In genomic region chr5:75574791-75575190, GRCh38 we compare ENCODE assay signal across 12 cellular contexts. TPM values are rescaled to one million over a fixed set of nuclear protein-coding genes. Genes with fewer than 3 reads are reported as not detected.
A peak's percentile ranks its signal among the peaks of the same experiment; 100 is the strongest.
DNase-seq lines count a peak whose midpoint lies in the region; ATAC-seq and TF ChIP-seq lines count a peak whose summit lies in the region.
"Had no signal": no experiment of that assay in that cellular context is flagged by ENCODE, and none has a peak within 500 bp of the region (broad histone marks: within the 10 kb centered on the region; RNA-seq: fewer than 3 reads in every experiment).

No MANE protein-coding gene starts in this region.

- no peak for ATAC-seq in left cardiac atrium
- peak; percentile 7 for ATAC-seq in HG02981 (IDR thresholded peaks at IDR 0.05; ENCODE audit: unreplicated experiment)
- no peak for ATAC-seq in aorta (ENCODE audit: low FRiP score)

- DNase-seq in cardiac muscle cell (ENCODE audit: low read depth in 1 of 2, low spot score in 1 of 2) (peak; percentile 14 to 42), left cardiac atrium (no peak), aorta (no peak), NCI-H2227 (lab: John Stamatoyannopoulos, UW; ENCODE audit: unreplicated experiment) (no peak), progenitor cell of endocrine pancreas (ENCODE audit: low spot score, unreplicated experiment) (no peak), cardiac septum (ENCODE audit: low spot score) (no peak)
- DNase-seq: AML-193, NCI-H1694 treated with DMSO at 0.1 percent for 48 hours had no signal

- no peaks in the 10 kb centered on the region for H3K9me3 ChIP-seq in cardiac muscle cell (ENCODE audit: low read depth)
- H3K9me3 ChIP-seq in aorta (ENCODE audit: control insufficient read depth, low read length) = no peaks in the 10 kb centered on the region

- H3K27me3 ChIP-seq in cardiac muscle cell = no peaks in the 10 kb centered on the region
- no peaks in the 10 kb centered on the region for H3K27me3 ChIP-seq in aorta (ENCODE audit: control insufficient read depth in 1 of 2, insufficient read depth in 2 of 2, low read length in 1 of 2)

- TF ChIP-seq CTCF in cardiac muscle cell (IDR thresholded peaks at IDR 0.05; ENCODE audit: low read depth, low read length) (no peak), brain (conservative IDR thresholded peaks at IDR 0.05) (no peak), progenitor cell of endocrine pancreas (IDR thresholded peaks at IDR 0.05; ENCODE audit: unreplicated experiment) (no peak)

- H3K4me3 Mint-ChIP-seq in brain (no peak overlapping the region), progenitor cell of endocrine pancreas (ENCODE audit: low read depth) (no peak overlapping the region)

- H3K4me1 ChIP-seq in cardiac muscle cell (ENCODE audit: low read depth) (no peaks in the 10 kb centered on the region), aorta (ENCODE audit: control insufficient read depth in 1 of 2, insufficient read depth in 2 of 2, low read length in 2 of 2) (peaks cover 2 to 4% of the 10 kb centered on the region in 2 donors)

- H3K36me3 Mint-ChIP-seq in brain = peaks cover 57% of the 10 kb centered on the region
- H3K36me3 Mint-ChIP-seq in progenitor cell of endocrine pancreas (ENCODE audit: insufficient read depth) = peaks cover 7% of the 10 kb centered on the region

- peak overlapping the region in 4 of 5 experiments; percentile 50 to 90 (median 82) for H3K27ac Mint-ChIP-seq in brain
- no peak overlapping the region for H3K27ac Mint-ChIP-seq in progenitor cell of endocrine pancreas

- H3K4me1 Mint-ChIP-seq in brain (peaks cover 12% of the 10 kb centered on the region), progenitor cell of endocrine pancreas (ENCODE audit: low read depth) (peaks cover 4% of the 10 kb centered on the region)

- H3K27me3 Mint-ChIP-seq in brain = no peaks in the 10 kb centered on the region
- H3K27me3 Mint-ChIP-seq in progenitor cell of endocrine pancreas = no peaks in the 10 kb centered on the region

- no peak overlapping the region for H3K4me3 ChIP-seq in cardiac muscle cell
- no peak overlapping the region for H3K4me3 ChIP-seq in aorta (ENCODE audit: low read length in 2 of 2)

- H3K9me3 Mint-ChIP-seq in brain (peaks cover 0 to 3% (median 0%) of the 10 kb centered on the region in 5 experiments), progenitor cell of endocrine pancreas (ENCODE audit: low read depth) (no peaks in the 10 kb centered on the region)

- WGBS in aorta, 2 donors = 6 to 7% methylated on average over 3 of the region's 3 CpGs

- H3K27ac ChIP-seq in cardiac muscle cell (no peak overlapping the region), aorta (ENCODE audit: low read depth in 1 of 2, low read length in 2 of 2) (peak overlapping the region; percentile 22 to 63)
- H3K27ac ChIP-seq: epithelial cell of prostate, HL-60 had no signal

- peaks cover 8% of the 10 kb centered on the region for H3K36me3 ChIP-seq in cardiac muscle cell
- no peaks in the 10 kb centered on the region for H3K36me3 ChIP-seq in aorta (ENCODE audit: control insufficient read depth in 1 of 2, insufficient read depth in 2 of 2, low read length in 1 of 2)

- intact Hi-C loops in left cardiac atrium (cut with DNase I) = no loop called here
- intact Hi-C loops in aorta (cut with DNase I) = loop anchor here (2.0 to 10.0 kb wide), 3 partner anchors 62 to 240 kb away; partner anchors contain the start of genes CERT1 (in 1 of the 2), HMGCR (in 1 of the 2) and POLK (in 1 of the 2)
- intact Hi-C loops in cardiac septum (cut with DNase I) = loop anchor here (1.0 kb wide), 1 partner anchor 15 kb away; no protein-coding TSS in a partner anchor

RNA-seq across cellular contexts. Expression of gene ANKDD1B, which starts 36.5 kb away (rescaled TPM):
- total RNA-seq in cardiac muscle cell (0.09 TPM in 1 of 2 replicates, not detected in the other), left cardiac atrium (under 1 TPM in 1 of 2 donors, not detected in 1; 0.21 TPM), aorta (1 to 10 TPM in 1 of 2 donors, under 1 TPM in 1; 0.88 to 2.1 TPM), progenitor cell of endocrine pancreas (2.3 and 2.8 TPM in 2 replicates), cardiac septum (0.38 TPM)
- polyA plus RNA-seq in cardiac muscle cell (not detected in 2 replicates), brain (ENCODE audit: insufficient read depth, low read depth, low replicate concordance) (not detected), aorta (under 1 TPM in 1 of 2 donors, not detected in 1; 0.61 TPM)

Comparison
In these comparisons a context has a peak if more than half of its experiments do, and no peak if none do; other contexts are left out.
1. DNase-seq: peak in cardiac muscle cell (2 of 2); none in left cardiac atrium (single experiment), aorta (0 of 2), NCI-H2227 (single experiment), progenitor cell of endocrine pancreas (single experiment) and cardiac septum (single experiment).
2. intact Hi-C loops: an anchor here in aorta (2.0 to 10.0 kb wide) and cardiac septum (1.0 kb wide); none called in left cardiac atrium.